1 cellular context compared by ENCODE assay signal in genomic region chr2:119429225-119430000, GRCh38.
TF ChIP-seq lines count a peak whose summit lies in the region.

No MANE protein-coding gene starts in this region.

TF ChIP-seq in liver, 16 proteins besides CTCF, POLR2A, EP300 and RAD21 (continued from another document):
- TF ChIP-seq REST (IDR thresholded peaks at IDR 0.05) (peak; percentile 15), ZBTB33 (IDR thresholded peaks at IDR 0.05) (no peak), SP1 (IDR thresholded peaks at IDR 0.05) (no peak), MAX (IDR thresholded peaks at IDR 0.05) (no peak), GABPA (IDR thresholded peaks at IDR 0.05 in 1 of 2, conservative IDR thresholded peaks at IDR 0.05 in 1 of 2) (no peak), HNF4G (IDR thresholded peaks at IDR 0.05) (no peak), FOXA2 (IDR thresholded peaks at IDR 0.05) (no peak), TAF1 (conservative IDR thresholded peaks at IDR 0.05) (no peak), YY1 (IDR thresholded peaks at IDR 0.05) (peak; percentile 32), EGR1 (IDR thresholded peaks at IDR 0.05; ENCODE audit: low read depth in 2 of 2) (no peak), ATF3 (IDR thresholded peaks at IDR 0.05) (no peak), RXRA (IDR thresholded peaks at IDR 0.05) (peak in 1 of 2 donors; percentile 18)
